In the genomic region with DNA sequence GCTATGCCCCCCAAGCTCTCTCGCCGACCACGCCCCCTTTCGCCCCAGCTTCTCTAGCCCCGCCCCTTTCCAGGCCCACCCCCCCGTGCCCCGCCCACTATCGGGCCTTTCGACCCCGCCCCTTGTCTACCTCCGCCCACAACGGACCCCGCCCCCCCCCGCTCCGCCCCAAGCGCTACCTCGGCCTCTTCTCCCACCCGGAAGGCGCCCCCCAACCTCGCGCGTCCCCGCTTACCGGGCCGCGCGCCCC, we compare ENCODE assay signal across 8 cellular contexts. TPM values are rescaled to one million over a fixed set of nuclear protein-coding genes. Genes with fewer than 3 reads are reported as not detected.
A peak's percentile ranks its signal among the peaks of the same experiment; 100 is the strongest.
DNase-seq lines count a peak whose midpoint lies in the region; ATAC-seq and TF ChIP-seq lines count a peak whose summit lies in the region.

No MANE protein-coding gene starts in this region.

- H3K4me3 ChIP-seq in BLaER1 treated with 17β-estradiol and CSF1 and Interleukin-3, amounts not matched to agents 10 nM and 100 nM: peak overlapping the region; percentile 44 to 86 (median 66)
- H3K4me3 ChIP-seq in Loucy (ENCODE audit: low read length, poor library complexity, severe bottlenecking) (peak overlapping the region; percentile 82), vagina (peak overlapping the region; percentile 46 to 49)

- H3K27me3 Mint-ChIP-seq in dendritic cell treated with granulocyte-macrophage colony-stimulating factor and Interleukin-4, amounts not matched to agents 40 ng/mL and 50 ng/mL, for 4 days: no peaks in the 10 kb centered on the region
- no peaks in the 10 kb centered on the region for H3K27me3 Mint-ChIP-seq in mesothelial cell of epicardium (ENCODE audit: low read depth)

- peak overlapping the region in 3 of 11 experiments; percentile 68 to 71 (median 70); a peak in 7 of 22 replicates for H3K27ac ChIP-seq in BLaER1 treated with 17β-estradiol and CSF1 and Interleukin-3, amounts not matched to agents 10 nM and 100 nM
- H3K27ac ChIP-seq in vagina: peak overlapping the region; percentile 87

- ATAC-seq in HG02798 (IDR thresholded peaks at IDR 0.05; ENCODE audit: poor library complexity, unreplicated experiment) (no peak), GM18505 (IDR thresholded peaks at IDR 0.05; ENCODE audit: unreplicated experiment) (no peak)

- no peaks in the 10 kb centered on the region for H3K27me3 ChIP-seq in BLaER1 treated with 17β-estradiol and CSF1 and Interleukin-3, amounts not matched to agents 10 nM and 100 nM
- H3K27me3 ChIP-seq in Loucy (ENCODE audit: insufficient read depth, low read length, poor library complexity, severe bottlenecking) (no peaks in the 10 kb centered on the region), vagina (no peaks in the 10 kb centered on the region)

- TF ChIP-seq CTCF in Loucy (conservative IDR thresholded peaks at IDR 0.05; ENCODE audit: low read length) (no peak), mesothelial cell of epicardium (IDR thresholded peaks at IDR 0.05; ENCODE audit: unreplicated experiment) (no peak), vagina (IDR thresholded peaks at IDR 0.05) (no peak)

- H3K9me2 ChIP-seq in Loucy (replicated peaks; ENCODE audit: low read depth, low read length): no peaks in the 10 kb centered on the region

- no peak overlapping the region for H2AFZ ChIP-seq in Loucy (ENCODE audit: low read length)

- DNase-seq in mesothelial cell of epicardium (ENCODE audit: low spot score in 2 of 2, unreplicated experiment in 2 of 2) (peak in 1 of 2 experiments; percentile 64), vagina (ENCODE audit: extremely low spot score in 2 of 2) (no peak), foreskin melanocyte (no peak)

- H3K4me1 Mint-ChIP-seq in dendritic cell treated with granulocyte-macrophage colony-stimulating factor and Interleukin-4, amounts not matched to agents 40 ng/mL and 50 ng/mL, for 4 days (ENCODE audit: low read depth): peaks cover 78% of the 10 kb centered on the region
- H3K4me1 Mint-ChIP-seq in mesothelial cell of epicardium: peaks cover 69% of the 10 kb centered on the region

- H3K27ac Mint-ChIP-seq in dendritic cell treated with granulocyte-macrophage colony-stimulating factor and Interleukin-4, amounts not matched to agents 40 ng/mL and 50 ng/mL, for 4 days: peak overlapping the region; percentile 98
- H3K27ac Mint-ChIP-seq in mesothelial cell of epicardium: peak overlapping the region; percentile 86

- H3K36me3 ChIP-seq in BLaER1 treated with 17β-estradiol and CSF1 and Interleukin-3, amounts not matched to agents 10 nM and 100 nM: peaks cover 30 to 44% (median 34%) of the 10 kb centered on the region in 11 experiments
- H3K36me3 ChIP-seq in Loucy (ENCODE audit: insufficient read depth, low read length) (peaks cover 23% of the 10 kb centered on the region; the same call in 1 of the 2 replicates), vagina (peaks cover 0 to 25% of the 10 kb centered on the region in 2 donors)

- H3K4me2 ChIP-seq in BLaER1 treated with 17β-estradiol and CSF1 and Interleukin-3, amounts not matched to agents 10 nM and 100 nM: peak overlapping the region; percentile 52 to 100 (median 96); a peak in 17 of 22 replicates
- peak overlapping the region; percentile 56 for H3K4me2 ChIP-seq in Loucy (ENCODE audit: low read depth, low read length, poor library complexity, severe bottlenecking)

- peaks cover 92% of the 10 kb centered on the region for H3K36me3 Mint-ChIP-seq in dendritic cell treated with granulocyte-macrophage colony-stimulating factor and Interleukin-4, amounts not matched to agents 40 ng/mL and 50 ng/mL, for 4 days (ENCODE audit: low read depth)
- H3K36me3 Mint-ChIP-seq in mesothelial cell of epicardium: peaks cover 21% of the 10 kb centered on the region

- TF ChIP-seq POLR2A in vagina (IDR thresholded peaks at IDR 0.05) (no peak), GM18505 (IDR thresholded peaks at IDR 0.05; ENCODE audit: borderline replicate concordance, extremely low read depth, insufficient read depth, insufficient read length) (no peak)

- peaks cover 11 to 59% (median 43%) of the 10 kb centered on the region in 11 experiments; a peak in 21 of 22 replicates for H4K20me1 ChIP-seq in BLaER1 treated with 17β-estradiol and CSF1 and Interleukin-3, amounts not matched to agents 10 nM and 100 nM
- H4K20me1 ChIP-seq in Loucy (ENCODE audit: insufficient read depth, low read length, poor library complexity, severe bottlenecking): peaks cover 40% of the 10 kb centered on the region

- no peaks in the 10 kb centered on the region for H3K9me3 ChIP-seq in BLaER1 treated with 17β-estradiol and CSF1 and Interleukin-3, amounts not matched to agents 10 nM and 100 nM (replicated peaks in 1 of 11)
- H3K9me3 ChIP-seq in Loucy (ENCODE audit: insufficient read depth, low read depth, low read length): no peaks in the 10 kb centered on the region
- no peaks in the 10 kb centered on the region for H3K9me3 ChIP-seq in vagina

- peaks cover 67 to 75% (median 73%) of the 10 kb centered on the region in 10 experiments for H3K4me1 ChIP-seq in BLaER1 treated with 17β-estradiol and CSF1 and Interleukin-3, amounts not matched to agents 10 nM and 100 nM
- peaks cover 56% of the 10 kb centered on the region for H3K4me1 ChIP-seq in Loucy (ENCODE audit: insufficient read depth, low read length, poor library complexity, severe bottlenecking)
- peaks cover 74% of the 10 kb centered on the region for H3K4me1 ChIP-seq in vagina

- H3F3A ChIP-seq in Loucy (ENCODE audit: low read depth): peaks cover 6% of the 10 kb centered on the region; the same call in 1 of the 2 replicates

- H3K4me3 Mint-ChIP-seq in dendritic cell treated with granulocyte-macrophage colony-stimulating factor and Interleukin-4, amounts not matched to agents 40 ng/mL and 50 ng/mL, for 4 days: peak overlapping the region; percentile 76
- peak overlapping the region; percentile 94 for H3K4me3 Mint-ChIP-seq in mesothelial cell of epicardium

- peaks cover 75% of the 10 kb centered on the region for H3K79me2 ChIP-seq in Loucy (ENCODE audit: insufficient read depth, low read length)

- peak overlapping the region in 6 of 11 experiments; percentile 32 to 93 (median 89); a peak in 8 of 22 replicates for H3K9ac ChIP-seq in BLaER1 treated with 17β-estradiol and CSF1 and Interleukin-3, amounts not matched to agents 10 nM and 100 nM
- peak overlapping the region; percentile 68 for H3K9ac ChIP-seq in Loucy (ENCODE audit: low read depth, low read length, poor library complexity, severe bottlenecking)

- H3K9me3 Mint-ChIP-seq in dendritic cell treated with granulocyte-macrophage colony-stimulating factor and Interleukin-4, amounts not matched to agents 40 ng/mL and 50 ng/mL, for 4 days: no peaks in the 10 kb centered on the region
- no peaks in the 10 kb centered on the region for H3K9me3 Mint-ChIP-seq in mesothelial cell of epicardium

- intact Hi-C loops in dendritic cell treated with granulocyte-macrophage colony-stimulating factor and Interleukin-4, amounts not matched to agents 40 ng/mL and 50 ng/mL, for 4 days (cut with micrococcal nuclease): no loop called here
- intact Hi-C loops in vagina (cut with DNase I): loop anchor here (5.0 kb wide), 1 partner anchor 100 kb away; the partner anchor contains the start of gene CUTA

RNA-seq across cellular contexts. Expression of gene ZBTB22, which starts 0.2 kb away (rescaled TPM):
- total RNA-seq in mesothelial cell of epicardium: 33.2 to 36.0 TPM (median 35.8 TPM) in 3 replicates
- total RNA-seq in vagina: 18.4 TPM

RNA-seq across cellular contexts. Expression of gene TAPBP, which starts 3.5 kb away (rescaled TPM):
- 62.8 to 68.3 TPM (median 64.4 TPM) in 3 replicates for total RNA-seq in mesothelial cell of epicardium
- 59.9 TPM for total RNA-seq in vagina

RNA-seq across cellular contexts. Expression of gene DAXX, which starts 5.4 kb away (rescaled TPM):
- total RNA-seq in mesothelial cell of epicardium (31.9 to 33.2 TPM (median 33.1 TPM) in 3 replicates), vagina (32.2 TPM)

RNA-seq across cellular contexts. Expression of gene RGL2, which starts 18.6 kb away (rescaled TPM):
- 108 to 113 TPM (median 112 TPM) in 3 replicates for total RNA-seq in mesothelial cell of epicardium
- total RNA-seq in vagina: 41.5 TPM

RNA-seq across cellular contexts. Expression of gene PFDN6, which starts 27.9 kb away (rescaled TPM):
- 38.7 to 43.0 TPM (median 39.9 TPM) in 3 replicates for total RNA-seq in mesothelial cell of epicardium
- total RNA-seq in vagina: 9.1 TPM
